In genomic region chr2:40546792-40547191, GRCh38 we compare ENCODE assay signal across 24 cellular contexts.
"Had no signal": no experiment of that assay in that cellular context is flagged by ENCODE, and none has a peak within 500 bp of the region (broad histone marks: within the 10 kb centered on the region; RNA-seq: fewer than 3 reads in every experiment).

No MANE protein-coding gene starts in this region.

- H3K27ac Mint-ChIP-seq: activated CD4-positive, alpha-beta T cell treated with anti-CD3 and anti-CD28 coated beads for 36 hours; activated CD8-positive, alpha-beta T cell treated with anti-CD3 and anti-CD28 coated beads for 36 hours; activated naive CD8-positive, alpha-beta T cell treated with anti-CD3 and anti-CD28 coated beads, Interleukin-2, amount 10 ng/mL, durations not matched to agents 7 days and 5 days; activated T-helper 2 cell treated with anti-CD3 and anti-CD28 coated beads, Interferon-gamma antibody, Interleukin-2, Interleukin-4, amounts not matched to agents 10 μg/mL and 5 μg/mL and 100 μg/mL, durations not matched to agents 14 hours and 24 hours and 36 hours had no signal

- ATAC-seq: activated CD4-positive, alpha-beta T cell treated with anti-CD3 and anti-CD28 coated beads for 36 hours; activated CD8-positive, alpha-beta T cell treated with anti-CD3 and anti-CD28 coated beads for 36 hours; activated T-cell treated with anti-CD3 and anti-CD28 coated beads, Interleukin-2, amount 50 U/mL, for 72 hours; K562 had no signal

- DNase-seq: activated CD4-positive, alpha-beta T cell treated with anti-CD3 and anti-CD28 coated beads for 36 hours; activated CD8-positive, alpha-beta memory T cell treated with anti-CD3 and anti-CD28 coated beads, Interleukin-2, amount 50 U/mL, for 4 hours; activated CD8-positive, alpha-beta T cell treated with anti-CD3 and anti-CD28 coated beads for 36 hours; activated naive CD4-positive, alpha-beta T cell treated with anti-CD3 and anti-CD28 coated beads, Interleukin-2, amount 50 U/mL, for 16 hours; activated naive CD8-positive, alpha-beta T cell treated with anti-CD3 and anti-CD28 coated beads, Interleukin-2, amount 10 ng/mL, durations not matched to agents 7 days and 5 days; activated T-cell treated with anti-CD3 and anti-CD28 coated beads, Interleukin-2, amount 50 U/mL, for 72 hours; adrenal gland; anterior cingulate cortex; Kasumi-1; NCI-H1092 treated with DMSO at 0.1 percent for 48 hours; NCI-H1436; NCI-H1694 treated with DMSO at 0.1 percent for 48 hours; NCI-H2081; NCI-H510A treated with DMSO at 0.1 percent for 48 hours; NCI-H69; NK-92 treated with Interleukin-12 subunit alpha and Interleukin-12 subunit beta, amount 100 ng/mL, for 24 hours; Right ventricle myocardium superior; SJCRH30; SK-N-SH; T-helper 1 cell; WERI-Rb-1 had no signal

- H3K9me3 ChIP-seq: adrenal gland, SJCRH30, SK-N-SH had no signal

- H3K36me3 ChIP-seq: adrenal gland, SJCRH30, WERI-Rb-1 had no signal

- H3K9me3 Mint-ChIP-seq: activated CD8-positive, alpha-beta T cell treated with anti-CD3 and anti-CD28 coated beads for 36 hours; activated naive CD8-positive, alpha-beta T cell treated with anti-CD3 and anti-CD28 coated beads, Interleukin-2, amount 10 ng/mL, durations not matched to agents 7 days and 5 days; activated T-cell treated with anti-CD3 and anti-CD28 coated beads, Interleukin-2, amount 50 U/mL, for 72 hours; activated T-helper 2 cell treated with anti-CD3 and anti-CD28 coated beads, Interferon-gamma antibody, Interleukin-2, Interleukin-4, amounts not matched to agents 10 μg/mL and 5 μg/mL and 100 μg/mL, durations not matched to agents 14 hours and 24 hours and 36 hours had no signal

- H3K4me3 Mint-ChIP-seq: activated CD4-positive, alpha-beta T cell treated with anti-CD3 and anti-CD28 coated beads for 36 hours; activated CD8-positive, alpha-beta T cell treated with anti-CD3 and anti-CD28 coated beads for 36 hours; activated naive CD8-positive, alpha-beta T cell treated with anti-CD3 and anti-CD28 coated beads, Interleukin-2, amount 10 ng/mL, durations not matched to agents 7 days and 5 days; activated T-cell treated with anti-CD3 and anti-CD28 coated beads, Interleukin-2, amount 50 U/mL, for 72 hours had no signal

- H3K27me3 ChIP-seq: adrenal gland, SJCRH30 had no signal

- H3K27ac ChIP-seq: adrenal gland, RWPE1, SJCRH30, WERI-Rb-1 had no signal

- H3K36me3 Mint-ChIP-seq: activated naive CD8-positive, alpha-beta T cell treated with anti-CD3 and anti-CD28 coated beads, Interleukin-2, amount 10 ng/mL, durations not matched to agents 7 days and 5 days had no signal

- H3K4me3 ChIP-seq: adrenal gland, K562, SJCRH30 had no signal

- H3K4me1 Mint-ChIP-seq: activated CD4-positive, alpha-beta T cell treated with anti-CD3 and anti-CD28 coated beads for 36 hours; activated naive CD8-positive, alpha-beta T cell treated with anti-CD3 and anti-CD28 coated beads, Interleukin-2, amount 10 ng/mL, durations not matched to agents 7 days and 5 days had no signal

- H3K27me3 Mint-ChIP-seq: activated CD4-positive, alpha-beta T cell treated with anti-CD3 and anti-CD28 coated beads for 36 hours; activated CD8-positive, alpha-beta T cell treated with anti-CD3 and anti-CD28 coated beads for 36 hours; activated naive CD8-positive, alpha-beta T cell treated with anti-CD3 and anti-CD28 coated beads, Interleukin-2, amount 10 ng/mL, durations not matched to agents 7 days and 5 days had no signal

- H3K4me1 ChIP-seq: adrenal gland, SJCRH30 had no signal
